ENCODE assay signal across 1 cellular context in the genomic region with DNA sequence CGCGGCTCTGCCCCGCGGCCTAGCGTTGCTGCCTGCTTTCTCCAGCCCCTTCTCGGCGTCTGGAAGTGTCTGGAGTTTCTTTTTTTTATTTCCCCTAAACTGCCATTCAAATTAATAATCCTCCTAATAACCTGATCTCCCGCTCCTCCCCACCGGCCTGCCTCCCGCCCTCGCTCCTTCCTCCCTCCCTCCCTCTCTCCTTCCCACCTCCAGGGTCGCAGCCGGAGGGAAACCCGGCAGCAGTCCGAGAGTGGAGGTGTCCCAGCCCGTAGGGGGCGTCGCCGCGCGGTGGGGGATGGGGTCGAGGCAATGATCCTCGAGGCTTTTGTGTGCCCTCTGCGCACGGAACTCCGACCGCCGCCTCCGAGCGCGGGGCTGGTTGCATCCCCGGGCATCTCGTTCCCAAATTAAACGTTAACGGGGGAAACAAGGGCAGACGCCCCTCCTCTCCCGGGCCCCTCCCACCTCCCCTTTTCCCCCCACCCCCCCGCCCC.
TF ChIP-seq lines count a peak whose summit lies in the region.

No MANE protein-coding gene starts in this region.

TF ChIP-seq in K562, 482 proteins besides CTCF, POLR2A, EP300 and RAD21 (continued from another document and continues in another):
- TF ChIP-seq, protein P1, sequence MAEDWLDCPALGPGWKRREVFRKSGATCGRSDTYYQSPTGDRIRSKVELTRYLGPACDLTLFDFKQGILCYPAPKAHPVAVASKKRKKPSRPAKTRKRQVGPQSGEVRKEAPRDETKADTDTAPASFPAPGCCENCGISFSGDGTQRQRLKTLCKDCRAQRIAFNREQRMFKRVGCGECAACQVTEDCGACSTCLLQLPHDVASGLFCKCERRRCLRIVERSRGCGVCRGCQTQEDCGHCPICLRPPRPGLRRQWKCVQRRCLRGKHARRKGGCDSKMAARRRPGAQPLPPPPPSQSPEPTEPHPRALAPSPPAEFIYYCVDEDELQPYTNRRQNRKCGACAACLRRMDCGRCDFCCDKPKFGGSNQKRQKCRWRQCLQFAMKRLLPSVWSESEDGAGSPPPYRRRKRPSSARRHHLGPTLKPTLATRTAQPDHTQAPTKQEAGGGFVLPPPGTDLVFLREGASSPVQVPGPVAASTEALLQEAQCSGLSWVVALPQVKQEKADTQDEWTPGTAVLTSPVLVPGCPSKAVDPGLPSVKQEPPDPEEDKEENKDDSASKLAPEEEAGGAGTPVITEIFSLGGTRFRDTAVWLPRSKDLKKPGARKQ (CRISPR knock-in tag; IDR thresholded peaks at IDR 0.05) = no peak
- TF ChIP-seq KLF13 (tag; IDR thresholded peaks at IDR 0.05; ENCODE audit: borderline replicate concordance, low read depth) (peak; percentile 84), HDAC6 (IDR thresholded peaks at IDR 0.05; ENCODE audit: low read depth, low read length) (no peak), ZNF444 (CRISPR knock-in tag; IDR thresholded peaks at IDR 0.05) (0 out of 2 replicates have a peak, but pooled peaks have one; percentile 21), SIN3B (IDR thresholded peaks at IDR 0.05; ENCODE audit: low read depth) (no peak), ZNF589 (CRISPR knock-in tag; IDR thresholded peaks at IDR 0.05; ENCODE audit: low read depth) (no peak), RBM14 (IDR thresholded peaks at IDR 0.05; ENCODE audit: borderline replicate concordance, insufficient read depth, low read depth, low read length) (no peak), CCNT2 (IDR thresholded peaks at IDR 0.05; ENCODE audit: borderline replicate concordance, extremely low read depth, insufficient read length, low read depth, low read length) (peak; percentile 2), ZNF217 (CRISPR knock-in tag; IDR thresholded peaks at IDR 0.05) (no peak), XRCC5 (IDR thresholded peaks at IDR 0.05; ENCODE audit: low read depth, low read length) (peak; percentile 79; the same call in 1 of the 2 replicates), SMARCE1 (IDR thresholded peaks at IDR 0.05) (peak; percentile 28; the same call in 1 of the 2 replicates), CBX3 (IDR thresholded peaks at IDR 0.05; ENCODE audit: borderline replicate concordance in 1 of 2, low read length in 2 of 2) (peak in 1 of 2 experiments; percentile 56; a peak in 1 of 3 replicates), ZNF175 (CRISPR knock-in tag; IDR thresholded peaks at IDR 0.05; ENCODE audit: low read depth) (no peak), TCF7L2 (IDR thresholded peaks at IDR 0.05; ENCODE audit: low read depth, low read length) (no peak), FOXA3 (CRISPR knock-in tag; conservative IDR thresholded peaks at IDR 0.05 in 1 of 2, IDR thresholded peaks at IDR 0.05 in 1 of 2) (no peak), MYBL2 (IDR thresholded peaks at IDR 0.05; ENCODE audit: low read depth) (no peak), MYBL2 (CRISPR knock-in tag; IDR thresholded peaks at IDR 0.05; ENCODE audit: borderline replicate concordance) (no peak), ZNF766 (CRISPR knock-in tag; conservative IDR thresholded peaks at IDR 0.05) (peak; percentile 61; the same call in 1 of the 2 replicates), HMG20B (CRISPR knock-in tag; IDR thresholded peaks at IDR 0.05) (no peak), RFX7 (CRISPR knock-in tag; IDR thresholded peaks at IDR 0.05) (no peak), TAF1 (IDR thresholded peaks at IDR 0.05; ENCODE audit: control insufficient read depth, extremely low read depth, insufficient read depth, low read length, severe bottlenecking) (peak; percentile 61), PTBP1 (IDR thresholded peaks at IDR 0.05; ENCODE audit: low read depth, low read length) (0 out of 2 replicates have a peak, but pooled peaks have one; percentile 45), ZNF212 (CRISPR knock-in tag; IDR thresholded peaks at IDR 0.05) (no peak), RBM34 (IDR thresholded peaks at IDR 0.05; ENCODE audit: borderline replicate concordance, insufficient read depth, low read length) (no peak), CBX8 (IDR thresholded peaks at IDR 0.05; ENCODE audit: borderline replicate concordance, extremely low read depth, low read depth, low read length, poor library complexity, severe bottlenecking) (no peak), ZNF699 (CRISPR knock-in tag; IDR thresholded peaks at IDR 0.05; ENCODE audit: insufficient replicate concordance) (no peak), ZNF764 (CRISPR knock-in tag; IDR thresholded peaks at IDR 0.05; ENCODE audit: low read depth) (no peak), MAZ (CRISPR knock-in tag; conservative IDR thresholded peaks at IDR 0.05 in 1 of 2, IDR thresholded peaks at IDR 0.05 in 1 of 2) (peak; percentile 13 to 84; a peak in 3 of 4 replicates), TAL1 (IDR thresholded peaks at IDR 0.05) (no peak), OTX1 (CRISPR knock-in tag; IDR thresholded peaks at IDR 0.05) (peak; percentile 82; the same call in 1 of the 2 replicates), YBX1 (IDR thresholded peaks at IDR 0.05) (no peak), PHF21A (IDR thresholded peaks at IDR 0.05; ENCODE audit: borderline replicate concordance, low read depth) (peak; percentile 63; the same call in 1 of the 2 replicates), CEBPG (CRISPR knock-in tag; IDR thresholded peaks at IDR 0.05) (no peak), CEBPG (tag; conservative IDR thresholded peaks at IDR 0.05 in 1 of 2, IDR thresholded peaks at IDR 0.05 in 1 of 2) (no peak), ARNT (IDR thresholded peaks at IDR 0.05) (peak; percentile 36 to 49; a peak in 1 of 4 replicates), RNF2 (IDR thresholded peaks at IDR 0.05) (peak; percentile 85), HMGN3 (IDR thresholded peaks at IDR 0.05; ENCODE audit: borderline replicate concordance, extremely low read depth, insufficient read length, low read depth, low read length) (no peak), RBM39 (optimal IDR thresholded peaks at IDR 0.05; ENCODE audit: low read depth, low read length) (no peak), JUND (IDR thresholded peaks at IDR 0.05; ENCODE audit: borderline replicate concordance, low read depth, low read length) (peak; percentile 47), JUND (tag; IDR thresholded peaks at IDR 0.05; ENCODE audit: borderline replicate concordance, low read depth, low read length) (no peak), HDAC1 (IDR thresholded peaks at IDR 0.05) (0 out of 4 replicates have a peak, but pooled peaks of 1 of the 2 experiments have one; percentile 32), TAF15 (IDR thresholded peaks at IDR 0.05; ENCODE audit: low read depth, low read length) (no peak), KHSRP (IDR thresholded peaks at IDR 0.05) (no peak), JUN (IDR thresholded peaks at IDR 0.05; ENCODE audit: borderline replicate concordance, low read depth, low read length) (0 out of 2 replicates have a peak, but pooled peaks have one; percentile 32), JUN (CRISPR knock-in tag; IDR thresholded peaks at IDR 0.05; ENCODE audit: borderline replicate concordance) (no peak)
- TF ChIP-seq, protein P2, sequence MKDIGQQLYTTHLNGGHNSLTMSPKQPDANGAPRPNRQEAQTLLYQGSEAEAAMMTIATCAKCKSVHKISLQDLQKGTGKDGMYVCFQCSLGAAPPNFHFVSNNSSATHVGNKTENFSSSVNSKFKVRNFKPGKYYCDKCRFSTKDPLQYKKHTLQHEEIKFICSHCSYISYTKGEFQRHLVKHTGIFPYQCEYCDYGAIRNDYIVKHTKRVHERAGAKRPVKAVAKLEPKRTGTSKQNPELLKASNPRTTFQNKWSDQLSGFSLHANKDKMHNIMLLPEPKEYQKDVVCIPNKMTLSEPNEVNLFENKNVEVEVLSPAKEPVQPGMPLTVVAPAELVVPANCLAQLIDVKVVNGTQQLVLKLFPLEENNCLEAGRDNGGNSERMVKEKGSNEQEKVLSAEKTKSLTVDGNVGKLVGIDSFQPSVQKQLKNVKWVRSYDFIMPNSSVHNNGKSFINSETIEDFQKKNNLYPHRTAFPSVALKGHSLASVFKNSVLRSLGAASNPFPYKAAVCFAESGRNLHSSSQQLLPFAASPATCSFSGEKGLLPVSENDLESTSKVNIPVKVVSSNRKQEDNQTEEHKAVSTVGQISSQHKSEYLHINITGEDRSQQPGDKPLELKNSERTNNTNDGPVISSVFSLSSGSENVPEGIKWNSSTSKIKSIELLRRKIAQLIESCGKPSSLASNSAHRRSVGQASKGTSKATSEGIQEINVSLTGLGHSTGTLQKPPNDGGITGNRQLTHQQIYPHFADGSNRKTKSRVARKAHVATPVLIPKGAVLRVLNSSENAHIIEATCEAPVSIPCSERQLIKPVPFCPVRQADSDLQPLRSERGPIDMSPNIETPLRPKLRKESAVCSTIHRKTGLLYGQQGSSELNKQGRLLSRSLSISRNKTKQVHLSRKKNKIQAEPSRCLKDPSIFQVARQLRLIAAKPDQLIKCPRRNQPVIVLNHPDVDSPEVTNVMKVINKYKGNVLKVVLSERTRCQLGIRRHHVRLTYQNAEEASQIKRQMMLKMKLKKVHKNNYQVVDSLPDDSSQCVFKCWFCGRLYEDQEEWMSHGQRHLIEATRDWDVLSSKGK (CRISPR knock-in tag; IDR thresholded peaks at IDR 0.05) = no peak
- TF ChIP-seq, protein P3, sequence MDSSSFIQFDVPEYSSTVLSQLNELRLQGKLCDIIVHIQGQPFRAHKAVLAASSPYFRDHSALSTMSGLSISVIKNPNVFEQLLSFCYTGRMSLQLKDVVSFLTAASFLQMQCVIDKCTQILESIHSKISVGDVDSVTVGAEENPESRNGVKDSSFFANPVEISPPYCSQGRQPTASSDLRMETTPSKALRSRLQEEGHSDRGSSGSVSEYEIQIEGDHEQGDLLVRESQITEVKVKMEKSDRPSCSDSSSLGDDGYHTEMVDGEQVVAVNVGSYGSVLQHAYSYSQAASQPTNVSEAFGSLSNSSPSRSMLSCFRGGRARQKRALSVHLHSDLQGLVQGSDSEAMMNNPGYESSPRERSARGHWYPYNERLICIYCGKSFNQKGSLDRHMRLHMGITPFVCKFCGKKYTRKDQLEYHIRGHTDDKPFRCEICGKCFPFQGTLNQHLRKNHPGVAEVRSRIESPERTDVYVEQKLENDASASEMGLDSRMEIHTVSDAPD (CRISPR knock-in tag; IDR thresholded peaks at IDR 0.05) = no peak
- TF ChIP-seq, protein P4, sequence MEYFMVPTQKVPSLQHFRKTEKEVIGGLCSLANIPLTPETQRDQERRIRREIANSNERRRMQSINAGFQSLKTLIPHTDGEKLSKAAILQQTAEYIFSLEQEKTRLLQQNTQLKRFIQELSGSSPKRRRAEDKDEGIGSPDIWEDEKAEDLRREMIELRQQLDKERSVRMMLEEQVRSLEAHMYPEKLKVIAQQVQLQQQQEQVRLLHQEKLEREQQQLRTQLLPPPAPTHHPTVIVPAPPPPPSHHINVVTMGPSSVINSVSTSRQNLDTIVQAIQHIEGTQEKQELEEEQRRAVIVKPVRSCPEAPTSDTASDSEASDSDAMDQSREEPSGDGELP (CRISPR knock-in tag; IDR thresholded peaks at IDR 0.05; ENCODE audit: borderline replicate concordance) = peak; percentile 53; the same call in 1 of the 2 replicates
- TF ChIP-seq, protein P5, sequence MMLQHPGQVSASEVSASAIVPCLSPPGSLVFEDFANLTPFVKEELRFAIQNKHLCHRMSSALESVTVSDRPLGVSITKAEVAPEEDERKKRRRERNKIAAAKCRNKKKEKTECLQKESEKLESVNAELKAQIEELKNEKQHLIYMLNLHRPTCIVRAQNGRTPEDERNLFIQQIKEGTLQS (IDR thresholded peaks at IDR 0.05) = no peak
- TF ChIP-seq, protein P5 (CRISPR knock-in tag; conservative IDR thresholded peaks at IDR 0.05) = no peak
- TF ChIP-seq, protein P6, sequence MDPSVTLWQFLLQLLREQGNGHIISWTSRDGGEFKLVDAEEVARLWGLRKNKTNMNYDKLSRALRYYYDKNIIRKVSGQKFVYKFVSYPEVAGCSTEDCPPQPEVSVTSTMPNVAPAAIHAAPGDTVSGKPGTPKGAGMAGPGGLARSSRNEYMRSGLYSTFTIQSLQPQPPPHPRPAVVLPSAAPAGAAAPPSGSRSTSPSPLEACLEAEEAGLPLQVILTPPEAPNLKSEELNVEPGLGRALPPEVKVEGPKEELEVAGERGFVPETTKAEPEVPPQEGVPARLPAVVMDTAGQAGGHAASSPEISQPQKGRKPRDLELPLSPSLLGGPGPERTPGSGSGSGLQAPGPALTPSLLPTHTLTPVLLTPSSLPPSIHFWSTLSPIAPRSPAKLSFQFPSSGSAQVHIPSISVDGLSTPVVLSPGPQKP (CRISPR knock-in tag; IDR thresholded peaks at IDR 0.05) = no peak
- TF ChIP-seq, protein P7, sequence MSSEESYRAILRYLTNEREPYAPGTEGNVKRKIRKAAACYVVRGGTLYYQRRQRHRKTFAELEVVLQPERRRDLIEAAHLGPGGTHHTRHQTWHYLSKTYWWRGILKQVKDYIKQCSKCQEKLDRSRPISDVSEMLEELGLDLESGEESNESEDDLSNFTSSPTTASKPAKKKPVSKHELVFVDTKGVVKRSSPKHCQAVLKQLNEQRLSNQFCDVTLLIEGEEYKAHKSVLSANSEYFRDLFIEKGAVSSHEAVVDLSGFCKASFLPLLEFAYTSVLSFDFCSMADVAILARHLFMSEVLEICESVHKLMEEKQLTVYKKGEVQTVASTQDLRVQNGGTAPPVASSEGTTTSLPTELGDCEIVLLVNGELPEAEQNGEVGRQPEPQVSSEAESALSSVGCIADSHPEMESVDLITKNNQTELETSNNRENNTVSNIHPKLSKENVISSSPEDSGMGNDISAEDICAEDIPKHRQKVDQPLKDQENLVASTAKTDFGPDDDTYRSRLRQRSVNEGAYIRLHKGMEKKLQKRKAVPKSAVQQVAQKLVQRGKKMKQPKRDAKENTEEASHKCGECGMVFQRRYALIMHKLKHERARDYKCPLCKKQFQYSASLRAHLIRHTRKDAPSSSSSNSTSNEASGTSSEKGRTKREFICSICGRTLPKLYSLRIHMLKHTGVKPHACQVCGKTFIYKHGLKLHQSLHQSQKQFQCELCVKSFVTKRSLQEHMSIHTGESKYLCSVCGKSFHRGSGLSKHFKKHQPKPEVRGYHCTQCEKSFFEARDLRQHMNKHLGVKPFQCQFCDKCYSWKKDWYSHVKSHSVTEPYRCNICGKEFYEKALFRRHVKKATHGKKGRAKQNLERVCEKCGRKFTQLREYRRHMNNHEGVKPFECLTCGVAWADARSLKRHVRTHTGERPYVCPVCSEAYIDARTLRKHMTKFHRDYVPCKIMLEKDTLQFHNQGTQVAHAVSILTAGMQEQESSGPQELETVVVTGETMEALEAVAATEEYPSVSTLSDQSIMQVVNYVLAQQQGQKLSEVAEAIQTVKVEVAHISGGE (CRISPR knock-in tag; IDR thresholded peaks at IDR 0.05) = no peak
- TF ChIP-seq, protein P8, sequence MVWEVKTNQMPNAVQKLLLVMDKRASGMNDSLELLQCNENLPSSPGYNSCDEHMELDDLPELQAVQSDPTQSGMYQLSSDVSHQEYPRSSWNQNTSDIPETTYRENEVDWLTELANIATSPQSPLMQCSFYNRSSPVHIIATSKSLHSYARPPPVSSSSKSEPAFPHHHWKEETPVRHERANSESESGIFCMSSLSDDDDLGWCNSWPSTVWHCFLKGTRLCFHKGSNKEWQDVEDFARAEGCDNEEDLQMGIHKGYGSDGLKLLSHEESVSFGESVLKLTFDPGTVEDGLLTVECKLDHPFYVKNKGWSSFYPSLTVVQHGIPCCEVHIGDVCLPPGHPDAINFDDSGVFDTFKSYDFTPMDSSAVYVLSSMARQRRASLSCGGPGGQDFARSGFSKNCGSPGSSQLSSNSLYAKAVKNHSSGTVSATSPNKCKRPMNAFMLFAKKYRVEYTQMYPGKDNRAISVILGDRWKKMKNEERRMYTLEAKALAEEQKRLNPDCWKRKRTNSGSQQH (CRISPR knock-in tag; IDR thresholded peaks at IDR 0.05) = 0 out of 2 replicates have a peak, but pooled peaks have one; percentile 8
